Comparison of ENCODE assay signal across 12 cellular contexts in the genomic region with DNA sequence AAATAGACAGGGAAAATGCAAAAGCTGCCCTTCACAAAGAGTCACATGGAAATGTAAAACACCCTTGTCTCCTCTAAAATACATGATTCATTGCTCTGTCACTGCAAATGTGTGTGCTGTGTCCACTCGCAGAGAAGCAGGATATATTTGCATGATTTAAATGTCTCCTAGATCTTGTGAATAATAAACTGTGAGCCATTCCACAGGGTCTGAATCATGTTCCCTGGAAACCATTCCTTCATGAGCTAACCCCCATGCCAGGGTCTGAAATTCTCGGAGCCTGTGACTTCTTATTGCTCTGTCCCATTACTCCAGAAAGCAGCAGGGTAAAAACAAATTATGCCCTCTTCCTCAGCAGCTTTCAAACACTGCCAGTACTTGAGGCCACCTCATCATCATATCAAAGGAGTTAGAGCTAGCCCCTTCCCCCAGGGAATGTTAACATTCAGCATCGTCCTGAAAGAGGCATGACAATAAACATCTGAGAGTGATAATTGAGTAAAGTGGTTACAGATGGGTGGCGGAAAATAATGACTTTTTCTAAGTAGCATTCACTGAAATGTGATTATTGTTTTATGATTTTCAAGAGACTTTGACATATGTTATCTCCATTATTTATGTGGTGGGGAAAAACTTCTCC. TPM values are rescaled to one million over a fixed set of nuclear protein-coding genes. Genes with fewer than 3 reads are reported as not detected.
DNase-seq lines count a peak whose midpoint lies in the region; ATAC-seq and TF ChIP-seq lines count a peak whose summit lies in the region.
"Had no signal": no experiment of that assay in that cellular context is flagged by ENCODE, and none has a peak within 500 bp of the region (broad histone marks: within the 10 kb centered on the region; RNA-seq: fewer than 3 reads in every experiment).

No MANE protein-coding gene starts in this region.

- DNase-seq in COR-L47 (lab: John Stamatoyannopoulos, UW), result peak; percentile 26
- DNase-seq in NCI-H187 (lab: John Stamatoyannopoulos, UW), result peak; percentile 89 to 93
- DNase-seq in astrocyte of the spinal cord (ENCODE audit: low read depth, low spot score), result peak; percentile 86
- DNase-seq in kidney tubule cell (ENCODE audit: low spot score), result peak; percentile 98
- DNase-seq in cardiac septum (ENCODE audit: low spot score), result no peak
- DNase-seq in SIG-M5 (lab: John Stamatoyannopoulos, UW), result no peak
- DNase-seq in NOMO-1 (lab: John Stamatoyannopoulos, UW; ENCODE audit: unreplicated experiment in 2 of 2), result no peak
- DNase-seq: activated gamma-delta T cell, SHP77 had no signal

- H3K4me3 ChIP-seq in astrocyte of the spinal cord (ENCODE audit: low read depth, low read length), result no peak overlapping the region

- no peak for ATAC-seq in GM21515 (IDR thresholded peaks at IDR 0.05; ENCODE audit: unreplicated experiment)
- ATAC-seq: stimulated activated memory B cell treated with anti-CD40 and anti-IgM and Interleukin-4, amounts not matched to agents 10 μg/mL and 1 μg/mL and 100 μg/mL, for 72 hours had no signal

- in situ Hi-C loops in astrocyte of the spinal cord (cut with HindIII; ENCODE audit: low sequenced_read_pairs), result no loop called here

- intact Hi-C loops in cardiac septum (cut with DNase I), result no loop called here

- no peak for TF ChIP-seq CTCF in astrocyte of the spinal cord (IDR thresholded peaks at IDR 0.05; ENCODE audit: low read depth, low read length)

RNA-seq across cellular contexts. Expression of a gene that starts 11.7 kb away (rescaled TPM):
- total RNA-seq in cardiac septum, result not detected
- total RNA-seq: mononuclear cell had no signal

Comparison
In these comparisons a context has a peak if more than half of its experiments do, and no peak if none do; other contexts are left out.
1. DNase-seq: peak in COR-L47 (single experiment), NCI-H187 (2 of 2), astrocyte of the spinal cord (single experiment) and kidney tubule cell (single experiment); none in cardiac septum (single experiment), SIG-M5 (single experiment) and NOMO-1 (0 of 2).